17 cellular contexts compared by ENCODE assay signal in the genomic region with DNA sequence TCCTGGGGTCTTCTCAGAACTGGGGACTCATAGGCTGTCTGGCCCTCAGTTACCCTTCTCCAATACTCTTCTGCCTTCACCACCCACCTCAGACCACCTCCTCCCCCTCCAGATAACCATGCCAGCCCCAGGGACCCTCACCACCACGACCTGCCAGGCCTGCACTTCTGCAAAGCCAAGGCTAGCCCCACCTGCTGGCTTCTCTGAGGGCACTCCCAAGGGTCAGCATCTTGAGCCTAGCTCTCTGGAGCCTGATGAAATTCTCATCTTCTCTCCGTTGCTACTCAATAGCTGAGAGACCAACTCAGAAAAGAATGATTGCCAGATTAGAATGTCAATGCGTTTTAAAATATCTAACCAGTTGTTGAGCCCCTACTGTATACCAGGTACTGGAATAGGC. TPM values are rescaled to one million over a fixed set of nuclear protein-coding genes. Genes with fewer than 3 reads are reported as not detected.
A peak's percentile ranks its signal among the peaks of the same experiment; 100 is the strongest.
DNase-seq lines count a peak whose midpoint lies in the region; ATAC-seq and TF ChIP-seq lines count a peak whose summit lies in the region.
"Had no signal": no experiment of that assay in that cellular context is flagged by ENCODE, and none has a peak within 500 bp of the region (broad histone marks: within the 10 kb centered on the region; RNA-seq: fewer than 3 reads in every experiment).

No MANE protein-coding gene starts in this region.

- no peak overlapping the region for H3K4me3 Mint-ChIP-seq in WTC11
- H3K4me3 Mint-ChIP-seq in stimulated activated naive B cell treated with anti-CD40 and anti-IgM and Interleukin-4, amounts not matched to agents 10 μg/mL and 1 μg/mL and 100 μg/mL, for 72 hours, result no peak overlapping the region
- H3K4me3 Mint-ChIP-seq: CD14-positive monocyte; CD4-positive, alpha-beta memory T cell had no signal

- H3K36me3 ChIP-seq in GM06990 (ENCODE audit: control insufficient read depth, insufficient read depth, low read length) (no peaks in the 10 kb centered on the region), H7 (replicated peaks; ENCODE audit: control insufficient read depth, insufficient read depth, low read length) (no peaks in the 10 kb centered on the region)
- H3K36me3 ChIP-seq: BLaER1, HAP-1 had no signal

- TF ChIP-seq CTCF in GM06990 (IDR thresholded peaks at IDR 0.05; ENCODE audit: insufficient read depth, low read length, poor library complexity, severe bottlenecking), result peak; percentile 16
- TF ChIP-seq CTCF in WTC11 (IDR thresholded peaks at IDR 0.05), result no peak
- peak; percentile 19 for TF ChIP-seq CTCF in epithelial cell of proximal tubule (conservative IDR thresholded peaks at IDR 0.05; ENCODE audit: low read depth, low read length)

- intact Hi-C loops in sciatic nerve (cut with DNase I), result no loop called here

- no peak overlapping the region for H3K27ac Mint-ChIP-seq in WTC11
- no peak overlapping the region for H3K27ac Mint-ChIP-seq in stimulated activated naive B cell treated with anti-CD40 and anti-IgM and Interleukin-4, amounts not matched to agents 10 μg/mL and 1 μg/mL and 100 μg/mL, for 72 hours
- H3K27ac Mint-ChIP-seq: CD4-positive, alpha-beta memory T cell had no signal

- CTCF ChIA-PET in WTC11 (lab: Charles Lee), result interaction anchor here (0.6 to 3.1 kb wide), 18 partner anchors 9 to 295 kb away, joined by 3 to 23 read pairs (median 4); a partner anchor contains a TSS

- H3K4me1 Mint-ChIP-seq in WTC11, result peaks cover 27% of the 10 kb centered on the region
- peaks cover 23 to 30% of the 10 kb centered on the region in 2 donors for H3K4me1 Mint-ChIP-seq in stimulated activated naive B cell treated with anti-CD40 and anti-IgM and Interleukin-4, amounts not matched to agents 10 μg/mL and 1 μg/mL and 100 μg/mL, for 72 hours
- H3K4me1 Mint-ChIP-seq: CD14-positive monocyte; CD4-positive, alpha-beta memory T cell had no signal

- POLR2A ChIA-PET in WTC11 (lab: Charles Lee), result interaction anchor here (1.8 kb wide), 1 partner anchor 12 kb away, joined by 4 read pairs; no protein-coding TSS in a partner anchor

- H3K36me3 Mint-ChIP-seq in WTC11, result no peaks in the 10 kb centered on the region
- no peaks in the 10 kb centered on the region for H3K36me3 Mint-ChIP-seq in stimulated activated naive B cell treated with anti-CD40 and anti-IgM and Interleukin-4, amounts not matched to agents 10 μg/mL and 1 μg/mL and 100 μg/mL, for 72 hours
- H3K36me3 Mint-ChIP-seq: CD14-positive monocyte; CD4-positive, alpha-beta memory T cell had no signal

- ATAC-seq in WTC11 (peak; percentile 57; the same call in 1 of the 2 replicates), sciatic nerve (no peak)
- no peak for ATAC-seq in stimulated activated naive B cell treated with anti-CD40 and anti-IgM and Interleukin-4, amounts not matched to agents 10 μg/mL and 1 μg/mL and 100 μg/mL, for 72 hours (replicated peaks)
- ATAC-seq: GM12878 had no signal

- DNase-seq in GM06990 (ENCODE audit: extremely low read depth, insufficient read length) (no peak), H7 (peak; percentile 56), WTC11 (ENCODE audit: low spot score) (no peak), epithelial cell of proximal tubule (ENCODE audit: low read depth) (no peak), sciatic nerve (ENCODE audit: low spot score) (no peak), NCI-H1417 treated with DMSO at 0.1 percent for 48 hours (lab: John Stamatoyannopoulos, UW) (no peak)
- DNase-seq in stimulated activated naive B cell treated with anti-CD40 and anti-IgM and Interleukin-4, amounts not matched to agents 10 μg/mL and 1 μg/mL and 100 μg/mL, for 72 hours, result no peak
- DNase-seq: 8988T; CD4-positive, alpha-beta memory T cell; DMS153; DMS79; GDM1; GM23248 had no signal

- H3K27me3 ChIP-seq in GM06990 (replicated peaks; ENCODE audit: control insufficient read depth, insufficient read depth, low read length) (no peaks in the 10 kb centered on the region), H7 (ENCODE audit: control insufficient read depth, insufficient read depth, low read length) (no peaks in the 10 kb centered on the region)
- H3K27me3 ChIP-seq: BLaER1 had no signal

- H3K4me3 ChIP-seq in GM06990 (replicated peaks; ENCODE audit: low read depth, low read length) (no peak overlapping the region), H7 (ENCODE audit: insufficient read depth, low read depth, low read length) (no peak overlapping the region), epithelial cell of proximal tubule (ENCODE audit: low read depth, low read length) (no peak overlapping the region)
- H3K4me3 ChIP-seq: BLaER1, GM12878, GM23248, HAP-1 had no signal

- H3K27me3 Mint-ChIP-seq in WTC11 (ENCODE audit: low read depth), result no peaks in the 10 kb centered on the region; the same call in 1 of the 2 replicates
- H3K27me3 Mint-ChIP-seq in stimulated activated naive B cell treated with anti-CD40 and anti-IgM and Interleukin-4, amounts not matched to agents 10 μg/mL and 1 μg/mL and 100 μg/mL, for 72 hours, result peaks cover 21 to 33% of the 10 kb centered on the region in 2 donors

- no peaks in the 10 kb centered on the region for H3K9me3 Mint-ChIP-seq in WTC11
- no peaks in the 10 kb centered on the region for H3K9me3 Mint-ChIP-seq in stimulated activated naive B cell treated with anti-CD40 and anti-IgM and Interleukin-4, amounts not matched to agents 10 μg/mL and 1 μg/mL and 100 μg/mL, for 72 hours
- H3K9me3 Mint-ChIP-seq: CD14-positive monocyte; CD4-positive, alpha-beta memory T cell had no signal

TF ChIP-seq in WTC11, 78 proteins besides CTCF, POLR2A, EP300 and RAD21 (continues in another document):
- TF ChIP-seq ZNF416 (CRISPR knock-in tag; IDR thresholded peaks at IDR 0.05) (no peak), ESRRA (CRISPR knock-in tag; IDR thresholded peaks at IDR 0.05; ENCODE audit: borderline replicate concordance) (no peak)
- TF ChIP-seq, protein P1, sequence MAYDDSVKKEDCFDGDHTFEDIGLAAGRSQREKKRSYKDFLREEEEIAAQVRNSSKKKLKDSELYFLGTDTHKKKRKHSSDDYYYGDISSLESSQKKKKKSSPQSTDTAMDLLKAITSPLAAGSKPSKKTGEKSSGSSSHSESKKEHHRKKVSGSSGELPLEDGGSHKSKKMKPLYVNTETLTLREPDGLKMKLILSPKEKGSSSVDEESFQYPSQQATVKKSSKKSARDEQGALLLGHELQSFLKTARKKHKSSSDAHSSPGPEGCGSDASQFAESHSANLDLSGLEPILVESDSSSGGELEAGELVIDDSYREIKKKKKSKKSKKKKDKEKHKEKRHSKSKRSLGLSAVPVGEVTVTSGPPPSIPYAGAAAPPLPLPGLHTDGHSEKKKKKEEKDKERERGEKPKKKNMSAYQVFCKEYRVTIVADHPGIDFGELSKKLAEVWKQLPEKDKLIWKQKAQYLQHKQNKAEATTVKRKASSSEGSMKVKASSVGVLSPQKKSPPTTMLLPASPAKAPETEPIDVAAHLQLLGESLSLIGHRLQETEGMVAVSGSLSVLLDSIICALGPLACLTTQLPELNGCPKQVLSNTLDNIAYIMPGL (CRISPR knock-in tag; IDR thresholded peaks at IDR 0.05), result no peak
- TF ChIP-seq, protein P2, sequence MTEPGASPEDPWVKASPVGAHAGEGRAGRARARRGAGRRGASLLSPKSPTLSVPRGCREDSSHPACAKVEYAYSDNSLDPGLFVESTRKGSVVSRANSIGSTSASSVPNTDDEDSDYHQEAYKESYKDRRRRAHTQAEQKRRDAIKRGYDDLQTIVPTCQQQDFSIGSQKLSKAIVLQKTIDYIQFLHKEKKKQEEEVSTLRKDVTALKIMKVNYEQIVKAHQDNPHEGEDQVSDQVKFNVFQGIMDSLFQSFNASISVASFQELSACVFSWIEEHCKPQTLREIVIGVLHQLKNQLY (CRISPR knock-in tag; IDR thresholded peaks at IDR 0.05), result no peak
- TF ChIP-seq, protein P3, sequence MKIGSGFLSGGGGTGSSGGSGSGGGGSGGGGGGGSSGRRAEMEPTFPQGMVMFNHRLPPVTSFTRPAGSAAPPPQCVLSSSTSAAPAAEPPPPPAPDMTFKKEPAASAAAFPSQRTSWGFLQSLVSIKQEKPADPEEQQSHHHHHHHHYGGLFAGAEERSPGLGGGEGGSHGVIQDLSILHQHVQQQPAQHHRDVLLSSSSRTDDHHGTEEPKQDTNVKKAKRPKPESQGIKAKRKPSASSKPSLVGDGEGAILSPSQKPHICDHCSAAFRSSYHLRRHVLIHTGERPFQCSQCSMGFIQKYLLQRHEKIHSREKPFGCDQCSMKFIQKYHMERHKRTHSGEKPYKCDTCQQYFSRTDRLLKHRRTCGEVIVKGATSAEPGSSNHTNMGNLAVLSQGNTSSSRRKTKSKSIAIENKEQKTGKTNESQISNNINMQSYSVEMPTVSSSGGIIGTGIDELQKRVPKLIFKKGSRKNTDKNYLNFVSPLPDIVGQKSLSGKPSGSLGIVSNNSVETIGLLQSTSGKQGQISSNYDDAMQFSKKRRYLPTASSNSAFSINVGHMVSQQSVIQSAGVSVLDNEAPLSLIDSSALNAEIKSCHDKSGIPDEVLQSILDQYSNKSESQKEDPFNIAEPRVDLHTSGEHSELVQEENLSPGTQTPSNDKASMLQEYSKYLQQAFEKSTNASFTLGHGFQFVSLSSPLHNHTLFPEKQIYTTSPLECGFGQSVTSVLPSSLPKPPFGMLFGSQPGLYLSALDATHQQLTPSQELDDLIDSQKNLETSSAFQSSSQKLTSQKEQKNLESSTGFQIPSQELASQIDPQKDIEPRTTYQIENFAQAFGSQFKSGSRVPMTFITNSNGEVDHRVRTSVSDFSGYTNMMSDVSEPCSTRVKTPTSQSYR (CRISPR knock-in tag; IDR thresholded peaks at IDR 0.05), result no peak

RNA-seq across cellular contexts. Expression of a gene that starts 56.1 kb away (rescaled TPM):
- total RNA-seq in H7 (2014; rRNA removed; shearing (Covaris generic)), result 3.4 and 4.9 TPM in 2 replicates
- total RNA-seq in WTC11 (2021) (3.6 to 4.1 TPM (median 3.8 TPM) in 3 replicates), epithelial cell of proximal tubule (2.9 and 3.2 TPM in 2 replicates), sciatic nerve (32.5 TPM)
